In the genomic region with DNA sequence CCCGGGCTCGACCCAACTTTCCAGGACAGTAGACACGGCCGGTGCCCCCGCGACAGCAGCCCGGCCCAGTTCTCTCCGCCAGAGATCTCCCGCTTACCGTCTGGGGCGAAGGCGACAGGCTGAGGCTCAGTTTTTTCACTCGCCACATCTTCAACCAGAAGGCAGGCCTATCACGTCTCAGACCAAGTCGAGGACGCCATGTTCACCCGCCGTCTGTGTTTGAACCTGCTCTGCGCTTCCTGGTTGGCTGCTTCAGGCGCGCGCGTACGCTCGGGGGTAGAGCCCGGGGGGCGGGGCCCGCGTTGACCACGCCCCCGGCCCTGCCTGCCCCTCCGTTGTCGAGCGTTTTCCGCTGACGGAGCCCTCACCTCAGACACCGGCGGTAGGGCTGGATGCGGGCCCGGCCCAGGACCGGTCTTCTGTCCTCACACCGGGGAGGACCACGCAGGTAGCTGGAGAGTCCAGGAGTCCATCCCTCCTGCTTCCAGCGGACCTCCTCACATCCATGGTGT, we compare ENCODE assay signal across 8 cellular contexts. TPM values are rescaled to one million over a fixed set of nuclear protein-coding genes. Genes with fewer than 3 reads are reported as not detected.
DNase-seq lines count a peak whose midpoint lies in the region; ATAC-seq and TF ChIP-seq lines count a peak whose summit lies in the region.

A gene with protein sequence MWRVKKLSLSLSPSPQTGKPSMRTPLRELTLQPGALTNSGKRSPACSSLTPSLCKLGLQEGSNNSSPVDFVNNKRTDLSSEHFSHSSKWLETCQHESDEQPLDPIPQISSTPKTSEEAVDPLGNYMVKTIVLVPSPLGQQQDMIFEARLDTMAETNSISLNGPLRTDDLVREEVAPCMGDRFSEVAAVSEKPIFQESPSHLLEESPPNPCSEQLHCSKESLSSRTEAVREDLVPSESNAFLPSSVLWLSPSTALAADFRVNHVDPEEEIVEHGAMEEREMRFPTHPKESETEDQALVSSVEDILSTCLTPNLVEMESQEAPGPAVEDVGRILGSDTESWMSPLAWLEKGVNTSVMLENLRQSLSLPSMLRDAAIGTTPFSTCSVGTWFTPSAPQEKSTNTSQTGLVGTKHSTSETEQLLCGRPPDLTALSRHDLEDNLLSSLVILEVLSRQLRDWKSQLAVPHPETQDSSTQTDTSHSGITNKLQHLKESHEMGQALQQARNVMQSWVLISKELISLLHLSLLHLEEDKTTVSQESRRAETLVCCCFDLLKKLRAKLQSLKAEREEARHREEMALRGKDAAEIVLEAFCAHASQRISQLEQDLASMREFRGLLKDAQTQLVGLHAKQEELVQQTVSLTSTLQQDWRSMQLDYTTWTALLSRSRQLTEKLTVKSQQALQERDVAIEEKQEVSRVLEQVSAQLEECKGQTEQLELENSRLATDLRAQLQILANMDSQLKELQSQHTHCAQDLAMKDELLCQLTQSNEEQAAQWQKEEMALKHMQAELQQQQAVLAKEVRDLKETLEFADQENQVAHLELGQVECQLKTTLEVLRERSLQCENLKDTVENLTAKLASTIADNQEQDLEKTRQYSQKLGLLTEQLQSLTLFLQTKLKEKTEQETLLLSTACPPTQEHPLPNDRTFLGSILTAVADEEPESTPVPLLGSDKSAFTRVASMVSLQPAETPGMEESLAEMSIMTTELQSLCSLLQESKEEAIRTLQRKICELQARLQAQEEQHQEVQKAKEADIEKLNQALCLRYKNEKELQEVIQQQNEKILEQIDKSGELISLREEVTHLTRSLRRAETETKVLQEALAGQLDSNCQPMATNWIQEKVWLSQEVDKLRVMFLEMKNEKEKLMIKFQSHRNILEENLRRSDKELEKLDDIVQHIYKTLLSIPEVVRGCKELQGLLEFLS (minus strand): TSS at position 227 of the 512 bp plus-strand sequence. CDS start 79 bp downstream, at position 148.

- no peak for TF ChIP-seq CTCF in left ventricle myocardium inferior (IDR thresholded peaks at IDR 0.05; ENCODE audit: borderline replicate concordance)
- no peak for TF ChIP-seq CTCF in progenitor cell of endocrine pancreas (IDR thresholded peaks at IDR 0.05; ENCODE audit: unreplicated experiment)

- H3K9me3 Mint-ChIP-seq in progenitor cell of endocrine pancreas (ENCODE audit: low read depth): no peaks in the 10 kb centered on the region

- intact Hi-C loops in left ventricle myocardium inferior (cut with micrococcal nuclease): no loop called here

- peak; percentile 84 for ATAC-seq in HG02885 (IDR thresholded peaks at IDR 0.05; ENCODE audit: poor library complexity, unreplicated experiment)
- ATAC-seq in T-helper 17 cell: peak; percentile 93

- H3K9me3 ChIP-seq in T-helper 17 cell (ENCODE audit: control insufficient read depth, low read length, poor library complexity, severe bottlenecking) (no peaks in the 10 kb centered on the region), left ventricle myocardium inferior (replicated peaks) (no peaks in the 10 kb centered on the region)

- H3K4me1 Mint-ChIP-seq in T-helper 17 cell (peaks cover 20% of the 10 kb centered on the region), progenitor cell of endocrine pancreas (ENCODE audit: low read depth) (peaks cover 18% of the 10 kb centered on the region)

- no peaks in the 10 kb centered on the region for H3K27me3 Mint-ChIP-seq in T-helper 17 cell
- H3K27me3 Mint-ChIP-seq in progenitor cell of endocrine pancreas: no peaks in the 10 kb centered on the region

- no peaks in the 10 kb centered on the region for H3K36me3 Mint-ChIP-seq in T-helper 17 cell (ENCODE audit: low read depth)
- peaks cover 3% of the 10 kb centered on the region for H3K36me3 Mint-ChIP-seq in progenitor cell of endocrine pancreas (ENCODE audit: insufficient read depth)

- H3K4me1 ChIP-seq in left ventricle myocardium inferior: peaks cover 19% of the 10 kb centered on the region

- H3K36me3 ChIP-seq in left ventricle myocardium inferior: no peaks in the 10 kb centered on the region

- H3K27me3 ChIP-seq in left ventricle myocardium inferior (ENCODE audit: low read depth): no peaks in the 10 kb centered on the region

- DNase-seq in NCI-H1694 treated with DMSO at 0.1 percent for 48 hours (lab: John Stamatoyannopoulos, UW): peak; percentile 92
- peak; percentile 93 to 95 (median 95) for DNase-seq in T-helper 17 cell
- DNase-seq in amygdala (lab: John Stamatoyannopoulos, UW): peak in 54 of 56 donors; percentile 29 to 92 (median 79)
- DNase-seq in left ventricle myocardium inferior: peak; percentile 93
- peak; percentile 88 for DNase-seq in progenitor cell of endocrine pancreas (ENCODE audit: low spot score, unreplicated experiment)
- DNase-seq in ureter (ENCODE audit: low spot score): peak; percentile 92

- peak within 1 kb of the TSS; percentile 96 for H3K4me3 Mint-ChIP-seq in T-helper 17 cell
- H3K4me3 Mint-ChIP-seq in progenitor cell of endocrine pancreas (ENCODE audit: low read depth): peak within 1 kb of the TSS; percentile 81

- peak within 1 kb of the TSS; percentile 77 for H3K4me3 ChIP-seq in left ventricle myocardium inferior

- H3K27ac Mint-ChIP-seq in T-helper 17 cell (peak within 1 kb of the TSS; percentile 96), progenitor cell of endocrine pancreas (peak within 1 kb of the TSS; percentile 91)

- peak; percentile 87 for TF ChIP-seq POLR2A in GM15510 (IDR thresholded peaks at IDR 0.05; ENCODE audit: borderline replicate concordance, extremely low read depth, insufficient read length)

- H3K27ac ChIP-seq in left ventricle myocardium inferior (replicated peaks): peak within 1 kb of the TSS; percentile 88

RNA-seq across cellular contexts. Expression of the gene that starts here (rescaled TPM):
- total RNA-seq in T-helper 17 cell (10 to 100 TPM; 19.2 to 31.5 TPM), left ventricle myocardium inferior (1.0 TPM), progenitor cell of endocrine pancreas (69.4 and 77.8 TPM in 2 replicates), ureter (8.5 TPM)

Comparison
In these comparisons a context has a peak if more than half of its experiments do, and no peak if none do; other contexts are left out.
1. Peak in every context shown above with its lines: DNase-seq, ATAC-seq, H3K4me3 ChIP-seq and H3K27ac ChIP-seq.